ENCODE assay signal across 25 cellular contexts in genomic region chr4:11976726-11977263, GRCh38.
"Had no signal": no experiment of that assay in that cellular context is flagged by ENCODE, and none has a peak within 500 bp of the region (broad histone marks: within the 10 kb centered on the region; RNA-seq: fewer than 3 reads in every experiment).

No MANE protein-coding gene starts in this region.

- H3K4me1 ChIP-seq: parathyroid adenoma, psoas muscle, right lobe of liver, sigmoid colon, stomach, tibial artery, transverse colon, upper lobe of right lung, uterus had no signal

- H3K4me3 ChIP-seq: ovary, psoas muscle, right lobe of liver, sigmoid colon, stomach, tibial artery, transverse colon, upper lobe of right lung, uterus had no signal

- H3K27me3 ChIP-seq: neutrophil, ovary, right lobe of liver, sigmoid colon, stomach, tibial artery, transverse colon, upper lobe of right lung, uterus had no signal

- H3K9me3 ChIP-seq: neutrophil, ovary, psoas muscle, right lobe of liver, sigmoid colon, stomach, tibial artery, transverse colon, upper lobe of right lung, uterus had no signal

- H3K36me3 ChIP-seq: neutrophil, ovary, right lobe of liver, sigmoid colon, stomach, tibial artery, transverse colon, upper lobe of right lung, uterus had no signal

- FAIRE-seq: small intestine had no signal

- DNase-seq: naive thymus-derived CD8-positive, alpha-beta T cell; nephron progenitor cell; nucleus accumbens; ovary; posterior cingulate gyrus; psoas muscle; right cardiac atrium; right lobe of liver; sigmoid colon; small intestine; stimulated activated CD4-positive, alpha-beta T cell treated with anti-CD3 and anti-CD28 coated beads, Interleukin-15, amount 100 ng/mL, for 24 hours; stimulated activated CD4-positive, alpha-beta T cell treated with anti-CD3 and anti-CD28 coated beads, Interleukin-2, amount 100 ng/mL, for 24 hours; stimulated activated CD4-positive, alpha-beta T cell treated with anti-CD3 and anti-CD28 coated beads, Interleukin-2, amount 100 ng/mL, for 48 hours; stimulated activated CD4-positive, alpha-beta T cell treated with anti-CD3 and anti-CD28 coated beads, Interleukin-4, amount 100 ng/mL, for 24 hours; stimulated activated naive B cell treated with anti-CD40 and anti-IgM and Interleukin-4, amounts not matched to agents 10 μg/mL and 1 μg/mL and 100 μg/mL, for 72 hours; stimulated activated naive CD4-positive, alpha-beta T cell treated with Interleukin-2 at 50 U/mL for 16 hours; stomach; tibial artery; transverse colon; upper lobe of right lung; uterus had no signal

- H3K79me2 ChIP-seq: parathyroid adenoma had no signal

- H3K27ac ChIP-seq: neutrophil, ovary, parathyroid adenoma, psoas muscle, right lobe of liver, sigmoid colon, stomach, tibial artery, transverse colon, upper lobe of right lung, uterus had no signal

- H2AFZ ChIP-seq: parathyroid adenoma had no signal

- ATAC-seq: naive thymus-derived CD8-positive, alpha-beta T cell; natural killer cell treated with Interleukin-12 subunit alpha and Interleukin-12 subunit beta and Interleukin-15 and Interleukin-18, amount 100 ng/mL, for 72 hours; psoas muscle; right cardiac atrium; right lobe of liver; stimulated activated effector memory CD8-positive, alpha-beta T cell treated with anti-CD3 and anti-CD28 coated beads, Interleukin-12 subunit alpha, Interleukin-12 subunit beta, amount 100 ng/mL, for 72 hours; stimulated activated naive B cell treated with anti-CD40 and anti-IgM and Interleukin-4, amounts not matched to agents 10 μg/mL and 1 μg/mL and 100 μg/mL, for 72 hours; upper lobe of right lung had no signal

- H3K9ac ChIP-seq: parathyroid adenoma had no signal
